In genomic region chr18:61545281-61546245, GRCh38 we compare ENCODE assay signal across 13 cellular contexts.
"Had no signal": no experiment of that assay in that cellular context is flagged by ENCODE, and none has a peak within 500 bp of the region (broad histone marks: within the 10 kb centered on the region; RNA-seq: fewer than 3 reads in every experiment).

No MANE protein-coding gene starts in this region.

- H3K4me3 ChIP-seq: transverse colon had no signal

- ATAC-seq: left ventricle myocardium superior; stimulated activated naive CD8-positive, alpha-beta T cell treated with anti-CD3 and anti-CD28 coated beads, Interleukin-15, Interleukin-2, amounts not matched to agents 100 U/mL and 50 U/mL, for 24 hours; T-cell had no signal

- DNase-seq: activated CD4-positive, alpha-beta T cell treated with anti-CD3 and anti-CD28 coated beads, Interleukin-2, amount 50 U/mL, for 4 hours; activated CD4-positive, CD25-positive, alpha-beta regulatory T cell treated with anti-CD3 and anti-CD28 coated beads, Interleukin-2, amount 50 U/mL, for 72 hours; activated naive CD4-positive, alpha-beta T cell treated with anti-CD3 and anti-CD28 coated beads for 36 hours; activated T-cell treated with anti-CD3 and anti-CD28 coated beads, Interleukin-2, amount 50 U/mL, for 1 hour; hippocampal formation; left ventricle myocardium superior; mesendoderm; stimulated activated naive CD8-positive, alpha-beta T cell treated with anti-CD3 and anti-CD28 coated beads, Interleukin-15, Interleukin-2, amounts not matched to agents 100 U/mL and 50 U/mL, for 24 hours; T-cell; T1000; transverse colon had no signal

- H3K9me3 ChIP-seq: transverse colon had no signal

- H3K27ac Mint-ChIP-seq: activated naive CD4-positive, alpha-beta T cell treated with anti-CD3 and anti-CD28 coated beads for 36 hours; activated T-helper 2 cell treated with anti-CD3 and anti-CD28 coated beads, Interferon-gamma antibody, Interleukin-2, Interleukin-4, amounts not matched to agents 10 μg/mL and 5 μg/mL and 100 μg/mL, durations not matched to agents 14 hours and 24 hours and 36 hours; dendritic cell treated with granulocyte-macrophage colony-stimulating factor and Interleukin-4, amounts not matched to agents 40 ng/mL and 50 ng/mL, for 4 days; T-cell had no signal

- H3K9me3 Mint-ChIP-seq: activated naive CD4-positive, alpha-beta T cell treated with anti-CD3 and anti-CD28 coated beads for 36 hours; activated T-helper 2 cell treated with anti-CD3 and anti-CD28 coated beads, Interferon-gamma antibody, Interleukin-2, Interleukin-4, amounts not matched to agents 10 μg/mL and 5 μg/mL and 100 μg/mL, durations not matched to agents 14 hours and 24 hours and 36 hours; dendritic cell treated with granulocyte-macrophage colony-stimulating factor and Interleukin-4, amounts not matched to agents 40 ng/mL and 50 ng/mL, for 4 days; T-cell had no signal

- H3K36me3 Mint-ChIP-seq: T-cell had no signal

- H3K4me3 Mint-ChIP-seq: activated naive CD4-positive, alpha-beta T cell treated with anti-CD3 and anti-CD28 coated beads for 36 hours; dendritic cell treated with granulocyte-macrophage colony-stimulating factor and Interleukin-4, amounts not matched to agents 40 ng/mL and 50 ng/mL, for 4 days; T-cell had no signal

- H3K36me3 ChIP-seq: transverse colon had no signal

- H3K27me3 ChIP-seq: transverse colon had no signal

- H3K4me1 Mint-ChIP-seq: T-cell had no signal

- H3K27ac ChIP-seq: transverse colon had no signal
